ENCODE assay signal across 23 cellular contexts in the genomic region with DNA sequence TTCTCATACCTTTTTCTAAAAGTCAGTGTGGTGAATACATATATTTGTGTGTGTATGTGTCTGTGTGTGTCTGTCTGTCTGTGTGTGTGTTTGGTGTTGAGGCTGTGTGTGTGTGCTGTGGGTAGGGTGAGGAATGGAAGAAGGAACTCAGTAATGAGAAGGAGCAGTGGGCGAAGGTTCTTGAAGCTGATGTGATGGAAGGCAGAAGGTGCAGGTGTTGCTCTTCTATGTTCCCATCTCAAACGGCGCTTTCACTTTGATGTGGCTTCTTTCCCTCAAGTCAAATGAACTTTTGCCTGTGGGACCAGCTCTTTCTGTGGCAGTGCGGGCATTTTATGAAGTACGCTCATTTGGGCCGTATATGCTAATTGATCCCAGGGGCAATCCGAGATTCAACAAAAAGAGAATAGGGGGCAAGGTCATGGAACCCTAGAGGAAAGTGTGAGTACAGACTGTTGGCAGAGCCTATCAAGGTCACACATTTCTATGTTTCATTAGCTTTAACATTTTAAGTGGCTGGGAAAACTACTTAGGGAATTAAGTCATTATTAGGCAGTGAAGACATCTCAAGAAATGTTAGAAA. TPM values are rescaled to one million over a fixed set of nuclear protein-coding genes. Genes with fewer than 3 reads are reported as not detected.
DNase-seq lines count a peak whose midpoint lies in the region; ATAC-seq and TF ChIP-seq lines count a peak whose summit lies in the region.
"Had no signal": no experiment of that assay in that cellular context is flagged by ENCODE, and none has a peak within 500 bp of the region (broad histone marks: within the 10 kb centered on the region; RNA-seq: fewer than 3 reads in every experiment).

No MANE protein-coding gene starts in this region.

- H3K9ac ChIP-seq in endodermal cell (ENCODE audit: extremely low read depth, low read length, poor library complexity, severe bottlenecking) = no peak overlapping the region
- H3K9ac ChIP-seq: BLaER1, neural progenitor cell had no signal

- H3K27ac ChIP-seq in endodermal cell (ENCODE audit: low read depth, low read length) = no peak overlapping the region
- H3K27ac ChIP-seq in CD8-positive, alpha-beta memory T cell (ENCODE audit: low read depth, low read length) = no peak overlapping the region
- H3K27ac ChIP-seq: A549, BLaER1, neural progenitor cell, testis had no signal

- peaks cover 9% of the 10 kb centered on the region for H3K9me3 ChIP-seq in endodermal cell (ENCODE audit: control insufficient read depth, low read length)
- H3K9me3 ChIP-seq in CD8-positive, alpha-beta memory T cell (ENCODE audit: low read length) = no peaks in the 10 kb centered on the region
- H3K9me3 ChIP-seq: A549, testis had no signal

- CTCF ChIA-PET in CD8-positive, alpha-beta memory T cell (lab: Charles Lee) = no interaction called here

- no peak overlapping the region for H3K4me3 ChIP-seq in endodermal cell (ENCODE audit: low read length)
- H3K4me3 ChIP-seq in CD8-positive, alpha-beta memory T cell (ENCODE audit: low read length) = no peak overlapping the region
- H3K4me3 ChIP-seq: A549, BLaER1, HAP-1, neural progenitor cell, testis had no signal

- no peak for TF ChIP-seq CTCF in endodermal cell (conservative IDR thresholded peaks at IDR 0.05)

- H3K27me3 Mint-ChIP-seq in activated naive CD8-positive, alpha-beta T cell treated with anti-CD3 and anti-CD28 coated beads, Interleukin-2, amount 50 U/mL, for 24 hours = no peaks in the 10 kb centered on the region
- no peaks in the 10 kb centered on the region for H3K27me3 Mint-ChIP-seq in activated naive CD8-positive, alpha-beta T cell treated with anti-CD3 and anti-CD28 coated beads for 36 hours
- no peaks in the 10 kb centered on the region for H3K27me3 Mint-ChIP-seq in endodermal cell (ENCODE audit: insufficient read depth)
- H3K27me3 Mint-ChIP-seq in CD8-positive, alpha-beta memory T cell = no peaks in the 10 kb centered on the region

- no peak for DNase-seq in activated naive CD8-positive, alpha-beta T cell treated with anti-CD3 and anti-CD28 coated beads, Interleukin-2, amount 50 U/mL, for 24 hours
- no peak for DNase-seq in activated naive CD8-positive, alpha-beta T cell treated with anti-CD3 and anti-CD28 coated beads for 36 hours
- DNase-seq in endodermal cell (no peak), SKM-1 treated with dmso at 0.1 percent for 144 hours (lab: John Stamatoyannopoulos, UW; ENCODE audit: unreplicated experiment) (no peak), HT-29 (ENCODE audit: low spot score) (no peak)
- DNase-seq in CD8-positive, alpha-beta memory T cell = no peak
- DNase-seq: activated CD8-positive, alpha-beta memory T cell treated with anti-CD3 and anti-CD28 coated beads for 24 hours; cortex of kidney; left colon; midbrain; NCI-H187 treated with DMSO at 0.1 percent for 48 hours; NCI-H446 treated with DMSO at 0.1 percent for 48 hours; NK-92 treated with Interleukin-12 subunit alpha and Interleukin-12 subunit beta, amount 100 ng/mL, for 24 hours; small intestine; stimulated activated CD4-positive, alpha-beta T cell treated with anti-CD3 and anti-CD28 coated beads, Interleukin-4, amount 100 ng/mL, for 4 hours; SW 1271; testis had no signal

- peak; percentile 46 for ATAC-seq in activated naive CD8-positive, alpha-beta T cell treated with anti-CD3 and anti-CD28 coated beads, Interleukin-2, amount 50 U/mL, for 24 hours
- ATAC-seq in HG03039 (IDR thresholded peaks at IDR 0.05; ENCODE audit: unreplicated experiment) (peak; percentile 56), GM21381 (IDR thresholded peaks at IDR 0.05; ENCODE audit: unreplicated experiment) (no peak)
- ATAC-seq: A549, left colon had no signal

- WGBS in endodermal cell (ENCODE audit: insufficient coverage in 1 of 2, insufficient read length in 1 of 2), 2 experiments = 92 to 97% methylated on average over 5 to 7 of the region's 7 CpGs

- POLR2A ChIA-PET in CD8-positive, alpha-beta memory T cell (lab: Charles Lee) = no interaction called here

- no peaks in the 10 kb centered on the region for H3K9me3 Mint-ChIP-seq in activated naive CD8-positive, alpha-beta T cell treated with anti-CD3 and anti-CD28 coated beads, Interleukin-2, amount 50 U/mL, for 24 hours
- H3K9me3 Mint-ChIP-seq in activated naive CD8-positive, alpha-beta T cell treated with anti-CD3 and anti-CD28 coated beads for 36 hours = peaks cover 4% of the 10 kb centered on the region
- H3K9me3 Mint-ChIP-seq in endodermal cell = peaks cover 12% of the 10 kb centered on the region
- H3K9me3 Mint-ChIP-seq in CD8-positive, alpha-beta memory T cell = peaks cover 4 to 7% (median 6%) of the 10 kb centered on the region in 5 donors

- no peaks in the 10 kb centered on the region for H3K4me1 ChIP-seq in endodermal cell (ENCODE audit: control insufficient read depth, insufficient read depth, low read length)
- H3K4me1 ChIP-seq in CD8-positive, alpha-beta memory T cell (ENCODE audit: insufficient read depth, low read length) = no peaks in the 10 kb centered on the region
- H3K4me1 ChIP-seq: A549, BLaER1, neural progenitor cell, testis had no signal

- H3K4me3 Mint-ChIP-seq in activated naive CD8-positive, alpha-beta T cell treated with anti-CD3 and anti-CD28 coated beads, Interleukin-2, amount 50 U/mL, for 24 hours = no peak overlapping the region
- no peak overlapping the region for H3K4me3 Mint-ChIP-seq in activated naive CD8-positive, alpha-beta T cell treated with anti-CD3 and anti-CD28 coated beads for 36 hours
- H3K4me3 Mint-ChIP-seq in endodermal cell = no peak overlapping the region
- no peak overlapping the region for H3K4me3 Mint-ChIP-seq in CD8-positive, alpha-beta memory T cell
- H3K4me3 Mint-ChIP-seq: neural progenitor cell had no signal

- H3K36me3 ChIP-seq in endodermal cell (ENCODE audit: control insufficient read depth, insufficient read depth, low read length) = peaks cover 11% of the 10 kb centered on the region
- H3K36me3 ChIP-seq in CD8-positive, alpha-beta memory T cell (ENCODE audit: insufficient read depth, low read length) = no peaks in the 10 kb centered on the region
- H3K36me3 ChIP-seq: BLaER1 had no signal

- no peaks in the 10 kb centered on the region for H3K27me3 ChIP-seq in endodermal cell (ENCODE audit: control insufficient read depth, insufficient read depth, low read length, poor library complexity, severe bottlenecking)
- no peaks in the 10 kb centered on the region for H3K27me3 ChIP-seq in CD8-positive, alpha-beta memory T cell (ENCODE audit: insufficient read depth, low read length, poor library complexity, severe bottlenecking)
- H3K27me3 ChIP-seq: BLaER1, neural progenitor cell, testis had no signal

- H3K4me1 Mint-ChIP-seq in activated naive CD8-positive, alpha-beta T cell treated with anti-CD3 and anti-CD28 coated beads, Interleukin-2, amount 50 U/mL, for 24 hours = peaks cover 15% of the 10 kb centered on the region
- peaks cover 16% of the 10 kb centered on the region for H3K4me1 Mint-ChIP-seq in activated naive CD8-positive, alpha-beta T cell treated with anti-CD3 and anti-CD28 coated beads for 36 hours
- no peaks in the 10 kb centered on the region for H3K4me1 Mint-ChIP-seq in endodermal cell
- H3K4me1 Mint-ChIP-seq in CD8-positive, alpha-beta memory T cell = peaks cover 20 to 30% (median 24%) of the 10 kb centered on the region in 3 donors

- no peak overlapping the region for H3K27ac Mint-ChIP-seq in activated naive CD8-positive, alpha-beta T cell treated with anti-CD3 and anti-CD28 coated beads, Interleukin-2, amount 50 U/mL, for 24 hours
- H3K27ac Mint-ChIP-seq in activated naive CD8-positive, alpha-beta T cell treated with anti-CD3 and anti-CD28 coated beads for 36 hours = no peak overlapping the region
- H3K27ac Mint-ChIP-seq in endodermal cell = peak overlapping the region; percentile 0
- H3K27ac Mint-ChIP-seq in CD8-positive, alpha-beta memory T cell = peak overlapping the region in 4 of 8 donors; percentile 4 to 65 (median 20)
- H3K27ac Mint-ChIP-seq: neural progenitor cell had no signal

- peaks cover 33% of the 10 kb centered on the region for H3K36me3 Mint-ChIP-seq in activated naive CD8-positive, alpha-beta T cell treated with anti-CD3 and anti-CD28 coated beads, Interleukin-2, amount 50 U/mL, for 24 hours (ENCODE audit: low read depth)
- H3K36me3 Mint-ChIP-seq in activated naive CD8-positive, alpha-beta T cell treated with anti-CD3 and anti-CD28 coated beads for 36 hours = peaks cover 38% of the 10 kb centered on the region
- peaks cover 17% of the 10 kb centered on the region for H3K36me3 Mint-ChIP-seq in endodermal cell (ENCODE audit: low read depth)
- peaks cover 20 to 45% (median 23%) of the 10 kb centered on the region in 3 donors for H3K36me3 Mint-ChIP-seq in CD8-positive, alpha-beta memory T cell

RNA-seq across cellular contexts. Expression of gene BIVM, which starts 15.2 kb away (rescaled TPM):
- 10 to 100 TPM; 12.9 to 13.5 TPM for total RNA-seq in activated naive CD8-positive, alpha-beta T cell treated with anti-CD3 and anti-CD28 coated beads for 36 hours
- 10 to 100 TPM; 14.7 to 15.0 TPM for total RNA-seq in endodermal cell
- 14.8 TPM for polyA plus RNA-seq in endodermal cell (2013, experiment 1 of 2)
- 13.7 TPM for polyA plus RNA-seq in endodermal cell (2013, experiment 2 of 2)
- total RNA-seq in CD8-positive, alpha-beta memory T cell = 10 to 100 TPM; 14.6 to 16.0 TPM
- 14.2 TPM for polyA plus RNA-seq in CD8-positive, alpha-beta memory T cell
- 1.4 and 2.3 TPM in 2 replicates for total RNA-seq in HT-29 (2014; rRNA removed; shearing (Covaris generic))

RNA-seq across cellular contexts. Expression of gene POGLUT2, which starts 15.3 kb away (rescaled TPM):
- total RNA-seq in activated naive CD8-positive, alpha-beta T cell treated with anti-CD3 and anti-CD28 coated beads for 36 hours = 1 to 10 TPM; 7.2 to 8.1 TPM
- 10 to 100 TPM; 16.0 to 18.1 TPM for total RNA-seq in endodermal cell
- 28.0 TPM for polyA plus RNA-seq in endodermal cell (2013, experiment 1 of 2)
- polyA plus RNA-seq in endodermal cell (2013, experiment 2 of 2) = 26.5 TPM
- total RNA-seq in CD8-positive, alpha-beta memory T cell = 10 to 100 TPM; 13.5 to 15.8 TPM
- polyA plus RNA-seq in CD8-positive, alpha-beta memory T cell = 2.5 TPM
- total RNA-seq in HT-29 (2014; rRNA removed; shearing (Covaris generic)) = 0.99 and 1.2 TPM in 2 replicates

RNA-seq across cellular contexts. Expression of gene ERCC5, which starts 31.7 kb away (rescaled TPM):
- total RNA-seq in activated naive CD8-positive, alpha-beta T cell treated with anti-CD3 and anti-CD28 coated beads for 36 hours = 10 to 100 TPM; 67.4 to 67.5 TPM
- total RNA-seq in endodermal cell = 10 to 100 TPM; 22.4 to 26.7 TPM
- 36.3 TPM for polyA plus RNA-seq in endodermal cell (2013, experiment 1 of 2)
- 42.0 TPM for polyA plus RNA-seq in endodermal cell (2013, experiment 2 of 2)
- total RNA-seq in CD8-positive, alpha-beta memory T cell = 10 to 100 TPM; 48.0 to 48.8 TPM
- 60.3 TPM for polyA plus RNA-seq in CD8-positive, alpha-beta memory T cell
- total RNA-seq in HT-29 (2014; rRNA removed; shearing (Covaris generic)) = 33.1 and 33.8 TPM in 2 replicates

RNA-seq across cellular contexts. Expression of gene TEX30, which starts 40.5 kb away (rescaled TPM):
- total RNA-seq in activated naive CD8-positive, alpha-beta T cell treated with anti-CD3 and anti-CD28 coated beads for 36 hours = 10 to 100 TPM; 42.3 to 44.8 TPM
- total RNA-seq in endodermal cell = 10 to 100 TPM; 10.0 to 11.5 TPM
- polyA plus RNA-seq in endodermal cell (2013, experiment 1 of 2) = 18.5 TPM
- 19.6 TPM for polyA plus RNA-seq in endodermal cell (2013, experiment 2 of 2)
- total RNA-seq in CD8-positive, alpha-beta memory T cell = 10 to 100 TPM; 58.5 to 64.3 TPM
- polyA plus RNA-seq in CD8-positive, alpha-beta memory T cell = 22.0 TPM
- total RNA-seq in HT-29 (2014; rRNA removed; shearing (Covaris generic)) = 15.4 and 19.4 TPM in 2 replicates
